ENCODE assay signal across 18 cellular contexts in genomic region chr10:73893386-73893785, GRCh38. TPM values are rescaled to one million over a fixed set of nuclear protein-coding genes. Genes with fewer than 3 reads are reported as not detected.
"Had no signal": no experiment of that assay in that cellular context is flagged by ENCODE, and none has a peak within 500 bp of the region (broad histone marks: within the 10 kb centered on the region; RNA-seq: fewer than 3 reads in every experiment).

No MANE protein-coding gene starts in this region.

- DNase-seq: activated B cell treated with CpG ODN at 0.5 μM for 24 hours; activated CD4-positive, alpha-beta T cell treated with anti-CD3 and anti-CD28 coated beads, Interleukin-2, amount 10 ng/mL, durations not matched to agents 24 days and 14 days; activated naive CD4-positive, alpha-beta T cell treated with anti-CD3 and anti-CD28 coated beads, Interleukin-2, amount 50 U/mL, for 16 hours; activated T-cell treated with anti-CD3 and anti-CD28 coated beads for 4 hours; amygdala; brain microvascular endothelial cell; head of caudate nucleus; left colon; mucosa of descending colon; natural killer cell; occipital lobe; psoas muscle; right lobe of liver; stimulated activated CD4-positive, alpha-beta T cell treated with anti-CD3 and anti-CD28 coated beads, Interleukin-2, amount 100 ng/mL, for 24 hours; stimulated activated naive B cell treated with anti-CD40 and anti-IgM and Interleukin-4, amounts not matched to agents 10 μg/mL and 1 μg/mL and 100 μg/mL, for 72 hours; substantia nigra had no signal

- ATAC-seq: activated T-helper 17 cell treated with anti-CD3 and anti-CD28 coated beads, Interleukin-2, amount 50 U/mL, for 72 hours; left colon; mucosa of descending colon; psoas muscle; right lobe of liver had no signal

- H3K9me3 ChIP-seq: mucosa of descending colon, psoas muscle, right lobe of liver had no signal

- H3K4me1 ChIP-seq: right lobe of liver had no signal

- H3K27me3 ChIP-seq: brain microvascular endothelial cell, right lobe of liver had no signal

- H3K36me3 ChIP-seq: brain microvascular endothelial cell, right lobe of liver had no signal

- H3K4me3 ChIP-seq: lung, mucosa of descending colon, psoas muscle, right lobe of liver had no signal

- H3K27ac ChIP-seq: brain microvascular endothelial cell, psoas muscle, right lobe of liver had no signal

RNA-seq across cellular contexts. Expression of gene PLAU, which starts 17.5 kb away (rescaled TPM):
- total RNA-seq: activated B cell treated with CpG ODN at 0.5 μM for 24 hours had no signal
